ENCODE assay signal across 34 cellular contexts in the genomic region with DNA sequence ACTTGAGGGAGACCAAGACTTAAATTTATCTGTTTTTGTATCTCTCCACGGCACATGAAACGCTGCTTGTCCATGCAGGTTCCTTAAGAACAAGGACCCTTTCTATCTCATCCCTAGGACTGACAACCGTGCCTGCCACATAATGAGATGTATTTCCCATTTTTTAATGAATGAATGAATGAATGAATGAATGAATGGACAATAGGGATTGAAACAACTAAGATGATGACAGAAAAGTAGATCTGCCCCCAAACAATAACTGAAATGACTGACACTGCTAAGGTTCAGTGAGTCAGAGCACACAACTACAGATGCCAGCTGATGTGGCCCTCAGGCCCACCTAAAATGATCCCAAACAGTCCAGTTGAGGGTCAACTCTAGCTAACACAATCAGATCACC.
"Had no signal": no experiment of that assay in that cellular context is flagged by ENCODE, and none has a peak within 500 bp of the region (broad histone marks: within the 10 kb centered on the region; RNA-seq: fewer than 3 reads in every experiment).

No MANE protein-coding gene starts in this region.

- H3K27me3 ChIP-seq: adrenal gland, body of pancreas, cardiac muscle cell, esophagus muscularis mucosa, foreskin keratinocyte, gastrocnemius medialis, heart right ventricle, hepatocyte had no signal

- H3K4me3 ChIP-seq: adrenal gland, body of pancreas, cardiac muscle cell, coronary artery, esophagus muscularis mucosa, gastrocnemius medialis, heart right ventricle, hepatocyte had no signal

- H3K4me2 ChIP-seq: hepatocyte had no signal

- H3K4me1 ChIP-seq: adrenal gland, foreskin keratinocyte, gastrocnemius medialis had no signal

- H3K27ac Mint-ChIP-seq: activated B cell treated with CpG ODN at 0.5 μM for 24 hours; activated CD8-positive, alpha-beta T cell treated with anti-CD3 and anti-CD28 coated beads for 36 hours; activated naive CD4-positive, alpha-beta T cell treated with anti-CD3 and anti-CD28 coated beads for 36 hours; activated naive CD8-positive, alpha-beta T cell treated with anti-CD3 and anti-CD28 coated beads for 36 hours; activated naive CD8-positive, alpha-beta T cell treated with anti-CD3 and anti-CD28 coated beads, Interleukin-2, amount 50 U/mL, for 24 hours; effector memory CD8-positive, alpha-beta T cell; T-helper 17 cell; T-helper 2 cell treated with Interferon-gamma antibody and Interleukin-4, amounts not matched to agents 5 μg/mL and 100 μg/mL, for 36 hours had no signal

- H2AFZ ChIP-seq: hepatocyte had no signal

- H3K4me3 Mint-ChIP-seq: activated B cell treated with CpG ODN at 0.5 μM for 24 hours; activated CD8-positive, alpha-beta T cell treated with anti-CD3 and anti-CD28 coated beads for 36 hours; activated naive CD4-positive, alpha-beta T cell treated with anti-CD3 and anti-CD28 coated beads for 36 hours; activated naive CD4-positive, alpha-beta T cell treated with anti-CD3 and anti-CD28 coated beads, Interleukin-2, amount 50 U/mL, for 24 hours; activated naive CD8-positive, alpha-beta T cell treated with anti-CD3 and anti-CD28 coated beads for 36 hours; activated naive CD8-positive, alpha-beta T cell treated with anti-CD3 and anti-CD28 coated beads, Interleukin-2, amount 50 U/mL, for 24 hours; activated T-cell treated with anti-CD3 and anti-CD28 coated beads, Interleukin-2, amount 50 U/mL, for 4 hours; effector memory CD8-positive, alpha-beta T cell; T-helper 17 cell; T-helper 2 cell treated with Interferon-gamma antibody and Interleukin-4, amounts not matched to agents 5 μg/mL and 100 μg/mL, for 36 hours had no signal

- H3K9me3 Mint-ChIP-seq: activated B cell treated with CpG ODN at 0.5 μM for 24 hours; activated CD8-positive, alpha-beta T cell treated with anti-CD3 and anti-CD28 coated beads for 36 hours; activated naive CD4-positive, alpha-beta T cell treated with anti-CD3 and anti-CD28 coated beads for 36 hours; activated naive CD4-positive, alpha-beta T cell treated with anti-CD3 and anti-CD28 coated beads, Interleukin-2, amount 50 U/mL, for 24 hours; activated naive CD8-positive, alpha-beta T cell treated with anti-CD3 and anti-CD28 coated beads for 36 hours; activated naive CD8-positive, alpha-beta T cell treated with anti-CD3 and anti-CD28 coated beads, Interleukin-2, amount 50 U/mL, for 24 hours; activated T-cell treated with anti-CD3 and anti-CD28 coated beads, Interleukin-2, amount 50 U/mL, for 4 hours; activated T-helper 2 cell treated with anti-CD3 and anti-CD28 coated beads, Interferon-gamma antibody, Interleukin-2, Interleukin-4, amounts not matched to agents 10 μg/mL and 5 μg/mL and 100 μg/mL, durations not matched to agents 14 hours and 24 hours and 36 hours; effector memory CD8-positive, alpha-beta T cell; T-helper 2 cell treated with Interferon-gamma antibody and Interleukin-4, amounts not matched to agents 5 μg/mL and 100 μg/mL, for 36 hours had no signal

- H3K36me3 ChIP-seq: adrenal gland had no signal

- H3K27ac ChIP-seq: adrenal gland, body of pancreas, cardiac muscle cell, coronary artery, esophagus muscularis mucosa, foreskin keratinocyte, gastrocnemius medialis, heart right ventricle, hepatocyte, WERI-Rb-1 had no signal

- H3K27me3 Mint-ChIP-seq: activated B cell treated with CpG ODN at 0.5 μM for 24 hours; activated CD8-positive, alpha-beta T cell treated with anti-CD3 and anti-CD28 coated beads for 36 hours; activated naive CD4-positive, alpha-beta T cell treated with anti-CD3 and anti-CD28 coated beads, Interleukin-2, amount 50 U/mL, for 24 hours; activated naive CD8-positive, alpha-beta T cell treated with anti-CD3 and anti-CD28 coated beads for 36 hours; activated naive CD8-positive, alpha-beta T cell treated with anti-CD3 and anti-CD28 coated beads, Interleukin-2, amount 50 U/mL, for 24 hours; effector memory CD8-positive, alpha-beta T cell; T-helper 17 cell had no signal

- ATAC-seq: activated CD4-positive, CD25-positive, alpha-beta regulatory T cell treated with anti-CD3 and anti-CD28 coated beads, Interleukin-2, amount 50 U/mL, for 24 hours; activated CD8-positive, alpha-beta T cell treated with anti-CD3 and anti-CD28 coated beads for 36 hours; activated naive CD8-positive, alpha-beta T cell treated with anti-CD3 and anti-CD28 coated beads, Interleukin-2, amount 50 U/mL, for 24 hours; activated T-cell treated with anti-CD3 and anti-CD28 coated beads, Interleukin-2, amount 50 U/mL, for 4 hours; body of pancreas; effector memory CD8-positive, alpha-beta T cell; foreskin keratinocyte; gastrocnemius medialis; heart right ventricle; T-helper 17 cell had no signal

- DNase-seq: activated B cell treated with CpG ODN at 0.5 μM for 24 hours; activated CD4-positive, alpha-beta T cell treated with anti-CD3 and anti-CD28 coated beads for 48 hours; activated CD4-positive, alpha-beta T cell treated with anti-CD3 and anti-CD28 coated beads, Interleukin-2, amount 50 U/mL, for 1 hour; activated CD4-positive, alpha-beta T cell treated with anti-CD3 and anti-CD28 coated beads, Interleukin-2, amount 50 U/mL, for 48 hours; activated CD8-positive, alpha-beta memory T cell treated with anti-CD3 and anti-CD28 coated beads for 24 hours; activated CD8-positive, alpha-beta T cell treated with anti-CD3 and anti-CD28 coated beads for 36 hours; activated effector memory CD4-positive, alpha-beta T cell treated with anti-CD3 and anti-CD28 coated beads, Interleukin-2, amount 50 U/mL, for 16 hours; activated naive CD4-positive, alpha-beta T cell treated with anti-CD3 and anti-CD28 coated beads for 36 hours; activated naive CD8-positive, alpha-beta T cell treated with anti-CD3 and anti-CD28 coated beads for 36 hours; activated naive CD8-positive, alpha-beta T cell treated with anti-CD3 and anti-CD28 coated beads, Interleukin-2, amount 50 U/mL, for 24 hours; activated T-cell treated with anti-CD3 and anti-CD28 coated beads, Interleukin-2, amount 50 U/mL, for 4 hours; adrenal gland; amygdala; aorta; body of pancreas; central memory CD4-positive, alpha-beta T cell; dermis blood vessel endothelial cell; effector CD4-positive, alpha-beta T cell; effector memory CD8-positive, alpha-beta T cell; erythroblast; foreskin keratinocyte; gastrocnemius medialis; heart right ventricle; T-helper 17 cell; T1000; WERI-Rb-1 had no signal

- H3K9me3 ChIP-seq: adrenal gland, body of pancreas, esophagus muscularis mucosa, gastrocnemius medialis, heart right ventricle had no signal
